28 cellular contexts compared by ENCODE assay signal in genomic region chr3:122927726-122928125, GRCh38.
"Had no signal": no experiment of that assay in that cellular context is flagged by ENCODE, and none has a peak within 500 bp of the region (broad histone marks: within the 10 kb centered on the region; RNA-seq: fewer than 3 reads in every experiment).

No MANE protein-coding gene starts in this region.

- H3K9me3 ChIP-seq: SJCRH30 had no signal

- H3K9me3 Mint-ChIP-seq: activated CD4-positive, alpha-beta memory T cell treated with anti-CD3 and anti-CD28 coated beads, Interleukin-2, amount 10 ng/mL, durations not matched to agents 7 days and 5 days; activated naive CD4-positive, alpha-beta T cell treated with anti-CD3 and anti-CD28 coated beads for 36 hours; activated naive CD4-positive, alpha-beta T cell treated with anti-CD3 and anti-CD28 coated beads, Interleukin-2, amount 50 U/mL, for 72 hours; activated T-helper 17 cell treated with anti-CD3 and anti-CD28 coated beads, Interleukin-2, amount 50 U/mL, for 72 hours had no signal

- H3K27ac ChIP-seq: cardiac muscle cell, SJCRH30, SK-N-MC, WERI-Rb-1 had no signal

- H3K4me3 ChIP-seq: cardiac muscle cell, SJCRH30, SK-N-MC had no signal

- H3K4me1 ChIP-seq: SJCRH30 had no signal

- H3K4me1 Mint-ChIP-seq: activated T-helper 17 cell treated with anti-CD3 and anti-CD28 coated beads, Interleukin-2, amount 50 U/mL, for 72 hours had no signal

- H3K36me3 ChIP-seq: cardiac muscle cell, SJCRH30, WERI-Rb-1 had no signal

- H3K27me3 ChIP-seq: SJCRH30 had no signal

- H3K27ac Mint-ChIP-seq: activated CD4-positive, alpha-beta memory T cell treated with anti-CD3 and anti-CD28 coated beads, Interleukin-2, amount 10 ng/mL, durations not matched to agents 7 days and 5 days; activated CD8-positive, alpha-beta memory T cell treated with anti-CD3 and anti-CD28 coated beads, Interleukin-2, amount 10 ng/mL, durations not matched to agents 7 days and 5 days; activated naive CD4-positive, alpha-beta T cell treated with anti-CD3 and anti-CD28 coated beads for 36 hours; activated T-helper 17 cell treated with anti-CD3 and anti-CD28 coated beads, Interleukin-2, amount 50 U/mL, for 72 hours had no signal

- H3K4me3 Mint-ChIP-seq: activated CD4-positive, alpha-beta memory T cell treated with anti-CD3 and anti-CD28 coated beads, Interleukin-2, amount 10 ng/mL, durations not matched to agents 7 days and 5 days; activated CD8-positive, alpha-beta memory T cell treated with anti-CD3 and anti-CD28 coated beads, Interleukin-2, amount 10 ng/mL, durations not matched to agents 7 days and 5 days; activated naive CD4-positive, alpha-beta T cell treated with anti-CD3 and anti-CD28 coated beads for 36 hours; activated T-helper 17 cell treated with anti-CD3 and anti-CD28 coated beads, Interleukin-2, amount 50 U/mL, for 72 hours had no signal

- DNase-seq: activated CD4-positive, alpha-beta memory T cell treated with anti-CD3 and anti-CD28 coated beads, Interleukin-2, amount 10 ng/mL, durations not matched to agents 7 days and 5 days; activated CD4-positive, alpha-beta T cell treated with anti-CD3 and anti-CD28 coated beads for 1 hour; activated CD4-positive, alpha-beta T cell treated with anti-CD3 and anti-CD28 coated beads for 48 hours; activated CD4-positive, CD25-positive, alpha-beta regulatory T cell; activated CD8-positive, alpha-beta memory T cell treated with anti-CD3 and anti-CD28 coated beads for 24 hours; activated CD8-positive, alpha-beta memory T cell treated with anti-CD3 and anti-CD28 coated beads, Interleukin-2, amount 10 ng/mL, durations not matched to agents 7 days and 5 days; activated CD8-positive, alpha-beta memory T cell treated with anti-CD3 and anti-CD28 coated beads, Interleukin-2, amount 50 U/mL, for 48 hours; activated gamma-delta T cell treated with Interleukin-2 at 50 U/mL for 16 hours; activated naive CD4-positive, alpha-beta T cell treated with anti-CD3 and anti-CD28 coated beads for 36 hours; activated T-cell treated with anti-CD3 and anti-CD28 coated beads, Interleukin-2, amount 50 U/mL, for 48 hours; amniotic stem cell; aorta; Karpas-422; KBM-7; NCI-H1105; NCI-H1417 treated with DMSO at 0.1 percent for 48 hours; NCI-H1694; NCI-H1930; NCI-H345; NCI-H524 treated with DMSO at 0.1 percent for 48 hours; SHP77; SJCRH30; T1000; WERI-Rb-1 had no signal

- H3K36me3 Mint-ChIP-seq: activated CD8-positive, alpha-beta memory T cell treated with anti-CD3 and anti-CD28 coated beads, Interleukin-2, amount 10 ng/mL, durations not matched to agents 7 days and 5 days; activated naive CD4-positive, alpha-beta T cell treated with anti-CD3 and anti-CD28 coated beads, Interleukin-2, amount 50 U/mL, for 72 hours had no signal
